Comparison of ENCODE assay signal across 32 cellular contexts in the genomic region with DNA sequence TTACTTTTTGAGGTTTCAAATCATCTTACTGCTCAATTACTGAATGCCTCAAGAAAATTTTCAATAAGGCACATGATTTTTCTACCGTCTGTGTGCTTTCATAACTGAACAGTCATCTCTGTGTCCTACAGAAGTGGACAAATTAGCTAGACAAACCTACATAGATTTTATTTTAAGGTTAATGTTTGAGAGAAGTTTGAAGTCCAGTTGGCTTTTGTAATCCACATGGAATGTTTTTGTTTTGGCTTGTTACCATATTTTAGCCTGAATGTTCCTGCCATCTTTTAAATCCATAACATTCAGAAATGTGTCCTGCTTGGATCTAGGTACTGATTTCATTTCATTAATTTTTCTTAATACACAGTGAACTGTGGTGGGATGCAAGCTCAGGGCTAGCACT.
"Had no signal": no experiment of that assay in that cellular context is flagged by ENCODE, and none has a peak within 500 bp of the region (broad histone marks: within the 10 kb centered on the region; RNA-seq: fewer than 3 reads in every experiment).

No MANE protein-coding gene starts in this region.

- H3K79me2 ChIP-seq: parathyroid adenoma had no signal

- H3K36me3 Mint-ChIP-seq: naive thymus-derived CD4-positive, alpha-beta T cell; natural killer cell; stimulated activated effector memory CD8-positive, alpha-beta T cell treated with anti-CD3 and anti-CD28 coated beads, Interleukin-12 subunit alpha, Interleukin-12 subunit beta, amount 100 ng/mL, for 72 hours; stimulated activated naive B cell treated with anti-CD40 and anti-IgM and Interleukin-4, amounts not matched to agents 10 μg/mL and 1 μg/mL and 100 μg/mL, for 72 hours; type B pancreatic cell had no signal

- H3K9me3 ChIP-seq: neutrophil, ovary, psoas muscle, spleen, suprapubic skin, testis, tibial artery, transverse colon, upper lobe of right lung, uterus had no signal

- H3K27me3 Mint-ChIP-seq: naive thymus-derived CD4-positive, alpha-beta T cell; progenitor cell of endocrine pancreas; stimulated activated naive B cell treated with anti-CD40 and anti-IgM and Interleukin-4, amounts not matched to agents 10 μg/mL and 1 μg/mL and 100 μg/mL, for 72 hours; stimulated activated naive CD8-positive, alpha-beta T cell treated with anti-CD3 and anti-CD28 coated beads, Interleukin-15, Interleukin-2, amounts not matched to agents 100 ng/mL and 50 ng/mL, for 24 hours; type B pancreatic cell had no signal

- DNase-seq: naive thymus-derived CD4-positive, alpha-beta T cell; natural killer cell; nephron progenitor cell; nucleus accumbens; ovary; posterior cingulate gyrus; psoas muscle; right cardiac atrium; spleen; stimulated activated CD4-positive, alpha-beta T cell treated with anti-CD3 and anti-CD28 coated beads, Interleukin-12 subunit alpha, Interleukin-12 subunit beta, amount 100 ng/mL, for 4 hours; stimulated activated CD4-positive, alpha-beta T cell treated with anti-CD3 and anti-CD28 coated beads, Interleukin-1b, Interleukin-23, amount 100 ng/mL, for 48 hours; stimulated activated CD4-positive, alpha-beta T cell treated with anti-CD3 and anti-CD28 coated beads, Interleukin-2, amount 100 ng/mL, for 48 hours; stimulated activated CD4-positive, alpha-beta T cell treated with anti-CD3 and anti-CD28 coated beads, Interleukin-4, amount 100 ng/mL, for 24 hours; stimulated activated naive B cell treated with anti-CD40 and anti-IgM and Interleukin-4, amounts not matched to agents 10 μg/mL and 1 μg/mL and 100 μg/mL, for 72 hours; stimulated activated naive CD4-positive, alpha-beta T cell treated with Interleukin-2 at 50 U/mL for 16 hours; substantia nigra; testis; tibial artery; transverse colon; upper lobe of right lung; uterus had no signal

- H3K4me3 Mint-ChIP-seq: naive thymus-derived CD4-positive, alpha-beta T cell; natural killer cell; nephron progenitor cell; neural crest cell; stimulated activated effector memory CD8-positive, alpha-beta T cell treated with anti-CD3 and anti-CD28 coated beads, Interleukin-12 subunit alpha, Interleukin-12 subunit beta, amount 100 ng/mL, for 72 hours; stimulated activated naive B cell treated with anti-CD40 and anti-IgM and Interleukin-4, amounts not matched to agents 10 μg/mL and 1 μg/mL and 100 μg/mL, for 72 hours; stimulated activated naive CD8-positive, alpha-beta T cell treated with anti-CD3 and anti-CD28 coated beads, Interleukin-15, Interleukin-2, amounts not matched to agents 100 ng/mL and 50 ng/mL, for 24 hours; type B pancreatic cell had no signal

- ATAC-seq: naive thymus-derived CD4-positive, alpha-beta T cell; natural killer cell; psoas muscle; right cardiac atrium; sciatic nerve; stimulated activated effector memory CD8-positive, alpha-beta T cell treated with anti-CD3 and anti-CD28 coated beads, Interleukin-12 subunit alpha, Interleukin-12 subunit beta, amount 100 ng/mL, for 72 hours; stimulated activated naive B cell treated with anti-CD40 and anti-IgM and Interleukin-4, amounts not matched to agents 10 μg/mL and 1 μg/mL and 100 μg/mL, for 72 hours; upper lobe of right lung had no signal

- H3K4me1 ChIP-seq: parathyroid adenoma, psoas muscle, spleen, suprapubic skin, testis, tibial artery, transverse colon, upper lobe of right lung, uterus had no signal

- H3K4me3 ChIP-seq: ovary, psoas muscle, skin epidermis, smooth muscle cell, spleen, suprapubic skin, testis, tibial artery, transverse colon, upper lobe of right lung, uterus had no signal

- H3K4me2 ChIP-seq: smooth muscle cell had no signal

- H3K4me1 Mint-ChIP-seq: naive thymus-derived CD4-positive, alpha-beta T cell; natural killer cell; nephron progenitor cell; neural crest cell; stimulated activated effector memory CD8-positive, alpha-beta T cell treated with anti-CD3 and anti-CD28 coated beads, Interleukin-12 subunit alpha, Interleukin-12 subunit beta, amount 100 ng/mL, for 72 hours; stimulated activated naive B cell treated with anti-CD40 and anti-IgM and Interleukin-4, amounts not matched to agents 10 μg/mL and 1 μg/mL and 100 μg/mL, for 72 hours had no signal

- H3K27ac Mint-ChIP-seq: naive thymus-derived CD4-positive, alpha-beta T cell; natural killer cell; nephron progenitor cell; progenitor cell of endocrine pancreas; stimulated activated effector memory CD8-positive, alpha-beta T cell treated with anti-CD3 and anti-CD28 coated beads, Interleukin-12 subunit alpha, Interleukin-12 subunit beta, amount 100 ng/mL, for 72 hours; stimulated activated naive B cell treated with anti-CD40 and anti-IgM and Interleukin-4, amounts not matched to agents 10 μg/mL and 1 μg/mL and 100 μg/mL, for 72 hours; stimulated activated naive CD8-positive, alpha-beta T cell treated with anti-CD3 and anti-CD28 coated beads, Interleukin-15, Interleukin-2, amounts not matched to agents 100 ng/mL and 50 ng/mL, for 24 hours; type B pancreatic cell had no signal

- H3K9me3 Mint-ChIP-seq: nephron progenitor cell; neural crest cell; stimulated activated naive CD8-positive, alpha-beta T cell treated with anti-CD3 and anti-CD28 coated beads, Interleukin-15, Interleukin-2, amounts not matched to agents 100 ng/mL and 50 ng/mL, for 24 hours; type B pancreatic cell had no signal

- H3K9ac ChIP-seq: parathyroid adenoma had no signal

- H3K36me3 ChIP-seq: neutrophil, ovary, spleen, suprapubic skin, tibial artery, transverse colon, upper lobe of right lung, uterus had no signal

- H3K27me3 ChIP-seq: neutrophil, spleen, suprapubic skin, testis, tibial artery, transverse colon, upper lobe of right lung, uterus had no signal

- H3K27ac ChIP-seq: neutrophil, ovary, parathyroid adenoma, psoas muscle, skin epidermis, spleen, suprapubic skin, testis, tibial artery, transverse colon, upper lobe of right lung, uterus had no signal

- H2AFZ ChIP-seq: parathyroid adenoma had no signal
